In the genomic region with DNA sequence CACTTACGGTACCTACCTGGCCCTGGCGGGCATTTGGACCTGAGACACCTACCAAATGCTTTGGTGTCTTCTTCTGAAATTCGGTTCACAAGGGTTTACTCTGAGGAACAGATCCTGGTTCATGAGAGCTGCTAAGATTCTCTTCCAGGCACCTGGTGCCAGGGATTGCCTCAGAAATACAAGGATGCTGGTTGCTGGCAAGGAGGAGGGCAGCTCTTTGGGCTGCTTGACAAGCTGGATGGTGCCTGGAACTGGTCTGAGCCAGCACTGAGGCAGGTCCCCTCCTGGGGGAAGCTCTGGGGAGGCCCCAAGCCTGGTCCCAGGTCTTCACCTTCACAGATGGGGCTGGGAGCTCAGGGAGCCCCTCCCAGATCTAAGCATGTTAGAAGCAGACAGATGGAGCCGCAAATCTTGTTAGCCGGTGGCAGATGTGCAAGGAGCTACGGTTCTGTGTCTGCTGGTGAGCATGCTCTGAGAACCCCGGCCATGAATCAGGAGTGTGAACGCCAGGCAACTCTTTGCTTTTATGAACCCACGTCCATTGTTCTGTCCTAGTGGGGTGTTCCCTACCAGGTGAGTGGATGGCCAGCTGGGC, we compare ENCODE assay signal across 1 cellular context.
TF ChIP-seq lines count a peak whose summit lies in the region.

No MANE protein-coding gene starts in this region.

TF ChIP-seq in IMR-90, 13 proteins besides CTCF, POLR2A, EP300 and RAD21 (continued from another document):
- TF ChIP-seq, protein P1, sequence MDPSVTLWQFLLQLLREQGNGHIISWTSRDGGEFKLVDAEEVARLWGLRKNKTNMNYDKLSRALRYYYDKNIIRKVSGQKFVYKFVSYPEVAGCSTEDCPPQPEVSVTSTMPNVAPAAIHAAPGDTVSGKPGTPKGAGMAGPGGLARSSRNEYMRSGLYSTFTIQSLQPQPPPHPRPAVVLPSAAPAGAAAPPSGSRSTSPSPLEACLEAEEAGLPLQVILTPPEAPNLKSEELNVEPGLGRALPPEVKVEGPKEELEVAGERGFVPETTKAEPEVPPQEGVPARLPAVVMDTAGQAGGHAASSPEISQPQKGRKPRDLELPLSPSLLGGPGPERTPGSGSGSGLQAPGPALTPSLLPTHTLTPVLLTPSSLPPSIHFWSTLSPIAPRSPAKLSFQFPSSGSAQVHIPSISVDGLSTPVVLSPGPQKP (IDR thresholded peaks at IDR 0.05; ENCODE audit: borderline replicate concordance, low read depth, low read length), result no peak
- TF ChIP-seq MXI1 (IDR thresholded peaks at IDR 0.05; ENCODE audit: borderline replicate concordance, low read depth, low read length) (no peak), BHLHE40 (IDR thresholded peaks at IDR 0.05; ENCODE audit: low read depth, low read length) (no peak), NFE2L2 (IDR thresholded peaks at IDR 0.05; ENCODE audit: low read depth, low read length) (no peak), SMC3 (IDR thresholded peaks at IDR 0.05; ENCODE audit: low read depth, low read length) (no peak), MAFK (IDR thresholded peaks at IDR 0.05; ENCODE audit: low read depth, low read length) (no peak), CHD1 (IDR thresholded peaks at IDR 0.05; ENCODE audit: low read depth, low read length) (no peak)
- TF ChIP-seq, protein P2, sequence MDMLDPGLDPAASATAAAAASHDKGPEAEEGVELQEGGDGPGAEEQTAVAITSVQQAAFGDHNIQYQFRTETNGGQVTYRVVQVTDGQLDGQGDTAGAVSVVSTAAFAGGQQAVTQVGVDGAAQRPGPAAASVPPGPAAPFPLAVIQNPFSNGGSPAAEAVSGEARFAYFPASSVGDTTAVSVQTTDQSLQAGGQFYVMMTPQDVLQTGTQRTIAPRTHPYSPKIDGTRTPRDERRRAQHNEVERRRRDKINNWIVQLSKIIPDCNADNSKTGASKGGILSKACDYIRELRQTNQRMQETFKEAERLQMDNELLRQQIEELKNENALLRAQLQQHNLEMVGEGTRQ (IDR thresholded peaks at IDR 0.05; ENCODE audit: low read depth, low read length), result no peak
